ENCODE assay signal across 19 cellular contexts in genomic region chr2:122244830-122245229, GRCh38.
"Had no signal": no experiment of that assay in that cellular context is flagged by ENCODE, and none has a peak within 500 bp of the region (broad histone marks: within the 10 kb centered on the region; RNA-seq: fewer than 3 reads in every experiment).

No MANE protein-coding gene starts in this region.

- H3K36me3 ChIP-seq: gastroesophageal sphincter, heart left ventricle, left lung, neural progenitor cell, uterus had no signal

- H3K4me1 ChIP-seq: gastroesophageal sphincter, heart left ventricle, left lung, neural progenitor cell, testis, uterus had no signal

- H3K27ac ChIP-seq: epithelial cell of prostate, gastroesophageal sphincter, heart left ventricle, left lung, neural progenitor cell, testis, uterus had no signal

- H3K27me3 ChIP-seq: neural progenitor cell, testis, uterus had no signal

- ATAC-seq: gastroesophageal sphincter; heart left ventricle; left lung; naive thymus-derived CD8-positive, alpha-beta T cell; stimulated activated naive B cell treated with anti-CD40 and anti-IgM and Interleukin-4, amounts not matched to agents 10 μg/mL and 1 μg/mL and 100 μg/mL, for 72 hours had no signal

- DNase-seq: activated CD4-positive, alpha-beta T cell treated with anti-CD3 and anti-CD28 coated beads for 4 hours; activated CD4-positive, alpha-beta T cell treated with anti-CD3 and anti-CD28 coated beads, Interleukin-2, amount 50 U/mL, for 48 hours; activated CD4-positive, CD25-positive, alpha-beta regulatory T cell; activated naive CD4-positive, alpha-beta T cell treated with Interleukin-2 at 50 U/mL for 16 hours; activated naive CD8-positive, alpha-beta T cell treated with anti-CD3 and anti-CD28 coated beads for 36 hours; activated T-cell treated with anti-CD3 and anti-CD28 coated beads, Interleukin-2, amount 50 U/mL, for 48 hours; cerebellar nuclear complex; heart left ventricle; left lung; naive thymus-derived CD8-positive, alpha-beta T cell; stimulated activated CD4-positive, alpha-beta T cell treated with anti-CD3 and anti-CD28 coated beads, Interleukin-2, amount 100 ng/mL, for 48 hours; stimulated activated CD8-positive, alpha-beta memory T cell treated with anti-CD3 and anti-CD28 coated beads, Interleukin-4, amount 100 ng/mL, for 48 hours; stimulated activated naive B cell treated with anti-CD40 and anti-IgM and Interleukin-4, amounts not matched to agents 10 μg/mL and 1 μg/mL and 100 μg/mL, for 72 hours; testis; trophoblast cell; uterus had no signal

- H3K9me3 ChIP-seq: gastroesophageal sphincter, heart left ventricle, left lung, testis, uterus had no signal

- H3K4me3 ChIP-seq: gastroesophageal sphincter, heart left ventricle, left lung, neural progenitor cell, testis, uterus had no signal
